7 cellular contexts compared by ENCODE assay signal in the genomic region with DNA sequence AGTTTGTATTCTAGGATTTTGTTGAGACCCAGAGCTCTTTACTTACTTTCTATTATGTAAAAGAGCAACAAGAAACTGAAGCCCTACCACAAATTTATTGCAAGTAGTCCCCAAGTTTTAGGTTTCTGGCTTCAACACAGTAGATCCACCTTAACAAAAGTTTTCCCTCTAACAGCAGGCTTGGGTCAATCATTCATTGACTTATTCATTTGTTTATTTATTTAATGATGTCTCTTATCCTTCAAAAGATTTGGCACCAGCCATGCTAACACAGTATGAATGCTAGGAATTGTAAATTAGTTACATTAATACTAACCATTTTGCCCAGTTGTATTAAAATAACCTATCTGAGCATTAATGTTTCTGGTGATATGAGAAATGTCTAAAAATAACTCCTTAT.
"Had no signal": no experiment of that assay in that cellular context is flagged by ENCODE, and none has a peak within 500 bp of the region (broad histone marks: within the 10 kb centered on the region; RNA-seq: fewer than 3 reads in every experiment).

No MANE protein-coding gene starts in this region.

- DNase-seq: GM23248, GOT3, H7, H9, HCEC 1CT, HFFc6 had no signal

- H3K4me3 Mint-ChIP-seq: GM23338, H9, HFFc6 had no signal

- H3K27ac Mint-ChIP-seq: GM23338, H9, HFFc6 had no signal
